1 cellular context compared by ENCODE assay signal in the genomic region with DNA sequence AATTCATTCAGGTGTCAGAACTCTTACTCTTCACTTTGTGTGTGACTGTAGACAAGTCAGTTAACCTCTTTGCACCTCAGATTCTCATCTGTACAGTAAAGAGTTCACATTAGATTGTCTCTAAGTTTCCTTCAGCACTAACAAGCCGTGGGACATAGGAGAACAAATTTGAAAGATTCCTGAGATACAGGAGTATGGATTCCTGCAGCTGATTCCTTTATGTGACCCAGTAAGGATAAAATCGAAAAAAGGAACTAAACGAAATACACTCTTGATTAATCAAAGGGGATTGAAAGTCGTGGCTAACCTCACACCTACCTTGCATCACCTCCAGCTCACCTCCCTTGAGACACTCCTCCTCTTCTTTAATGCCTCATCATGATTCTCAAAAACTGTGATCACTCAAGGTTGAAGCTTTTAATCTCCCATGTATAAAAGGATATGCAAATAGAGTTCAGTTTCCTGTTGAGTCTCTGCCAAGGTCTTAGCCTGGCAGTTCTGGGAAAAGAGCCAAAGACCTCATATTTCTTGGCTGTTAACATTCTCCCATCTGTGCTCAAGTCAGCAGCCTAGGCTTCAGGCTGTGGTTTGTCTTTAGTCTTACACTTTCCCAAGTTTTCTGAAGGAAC.
A peak's percentile ranks its signal among the peaks of the same experiment; 100 is the strongest.
TF ChIP-seq lines count a peak whose summit lies in the region.

No MANE protein-coding gene starts in this region.

TF ChIP-seq in GM12878, 131 proteins besides CTCF, POLR2A, EP300 and RAD21 (continued from another document and continues in another):
- TF ChIP-seq, protein P1, sequence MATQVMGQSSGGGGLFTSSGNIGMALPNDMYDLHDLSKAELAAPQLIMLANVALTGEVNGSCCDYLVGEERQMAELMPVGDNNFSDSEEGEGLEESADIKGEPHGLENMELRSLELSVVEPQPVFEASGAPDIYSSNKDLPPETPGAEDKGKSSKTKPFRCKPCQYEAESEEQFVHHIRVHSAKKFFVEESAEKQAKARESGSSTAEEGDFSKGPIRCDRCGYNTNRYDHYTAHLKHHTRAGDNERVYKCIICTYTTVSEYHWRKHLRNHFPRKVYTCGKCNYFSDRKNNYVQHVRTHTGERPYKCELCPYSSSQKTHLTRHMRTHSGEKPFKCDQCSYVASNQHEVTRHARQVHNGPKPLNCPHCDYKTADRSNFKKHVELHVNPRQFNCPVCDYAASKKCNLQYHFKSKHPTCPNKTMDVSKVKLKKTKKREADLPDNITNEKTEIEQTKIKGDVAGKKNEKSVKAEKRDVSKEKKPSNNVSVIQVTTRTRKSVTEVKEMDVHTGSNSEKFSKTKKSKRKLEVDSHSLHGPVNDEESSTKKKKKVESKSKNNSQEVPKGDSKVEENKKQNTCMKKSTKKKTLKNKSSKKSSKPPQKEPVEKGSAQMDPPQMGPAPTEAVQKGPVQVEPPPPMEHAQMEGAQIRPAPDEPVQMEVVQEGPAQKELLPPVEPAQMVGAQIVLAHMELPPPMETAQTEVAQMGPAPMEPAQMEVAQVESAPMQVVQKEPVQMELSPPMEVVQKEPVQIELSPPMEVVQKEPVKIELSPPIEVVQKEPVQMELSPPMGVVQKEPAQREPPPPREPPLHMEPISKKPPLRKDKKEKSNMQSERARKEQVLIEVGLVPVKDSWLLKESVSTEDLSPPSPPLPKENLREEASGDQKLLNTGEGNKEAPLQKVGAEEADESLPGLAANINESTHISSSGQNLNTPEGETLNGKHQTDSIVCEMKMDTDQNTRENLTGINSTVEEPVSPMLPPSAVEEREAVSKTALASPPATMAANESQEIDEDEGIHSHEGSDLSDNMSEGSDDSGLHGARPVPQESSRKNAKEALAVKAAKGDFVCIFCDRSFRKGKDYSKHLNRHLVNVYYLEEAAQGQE (IDR thresholded peaks at IDR 0.05; ENCODE audit: low read depth, low read length), result no peak
- no peak for TF ChIP-seq MEF2A (IDR thresholded peaks at IDR 0.05; ENCODE audit: insufficient read depth, low read depth, low read length)
- no peak for TF ChIP-seq FOXK2 (IDR thresholded peaks at IDR 0.05)
- no peak for TF ChIP-seq ZZZ3 (IDR thresholded peaks at IDR 0.05; ENCODE audit: control insufficient read depth, insufficient read length, low read depth)
- TF ChIP-seq CHD4 (IDR thresholded peaks at IDR 0.05), result no peak
- TF ChIP-seq RELA (IDR thresholded peaks at IDR 0.05; ENCODE audit: borderline replicate concordance, partially characterized antibody), result no peak
- no peak for TF ChIP-seq SREBF2 (IDR thresholded peaks at IDR 0.05; ENCODE audit: low read length)
- TF ChIP-seq, protein P2, sequence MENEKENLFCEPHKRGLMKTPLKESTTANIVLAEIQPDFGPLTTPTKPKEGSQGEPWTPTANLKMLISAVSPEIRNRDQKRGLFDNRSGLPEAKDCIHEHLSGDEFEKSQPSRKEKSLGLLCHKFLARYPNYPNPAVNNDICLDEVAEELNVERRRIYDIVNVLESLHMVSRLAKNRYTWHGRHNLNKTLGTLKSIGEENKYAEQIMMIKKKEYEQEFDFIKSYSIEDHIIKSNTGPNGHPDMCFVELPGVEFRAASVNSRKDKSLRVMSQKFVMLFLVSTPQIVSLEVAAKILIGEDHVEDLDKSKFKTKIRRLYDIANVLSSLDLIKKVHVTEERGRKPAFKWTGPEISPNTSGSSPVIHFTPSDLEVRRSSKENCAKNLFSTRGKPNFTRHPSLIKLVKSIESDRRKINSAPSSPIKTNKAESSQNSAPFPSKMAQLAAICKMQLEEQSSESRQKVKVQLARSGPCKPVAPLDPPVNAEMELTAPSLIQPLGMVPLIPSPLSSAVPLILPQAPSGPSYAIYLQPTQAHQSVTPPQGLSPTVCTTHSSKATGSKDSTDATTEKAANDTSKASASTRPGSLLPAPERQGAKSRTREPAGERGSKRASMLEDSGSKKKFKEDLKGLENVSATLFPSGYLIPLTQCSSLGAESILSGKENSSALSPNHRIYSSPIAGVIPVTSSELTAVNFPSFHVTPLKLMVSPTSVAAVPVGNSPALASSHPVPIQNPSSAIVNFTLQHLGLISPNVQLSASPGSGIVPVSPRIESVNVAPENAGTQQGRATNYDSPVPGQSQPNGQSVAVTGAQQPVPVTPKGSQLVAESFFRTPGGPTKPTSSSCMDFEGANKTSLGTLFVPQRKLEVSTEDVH (IDR thresholded peaks at IDR 0.05; ENCODE audit: low read depth, partially characterized antibody), result no peak
- no peak for TF ChIP-seq SP1 (IDR thresholded peaks at IDR 0.05; ENCODE audit: low read depth, low read length)
- TF ChIP-seq NFXL1 (IDR thresholded peaks at IDR 0.05; ENCODE audit: borderline replicate concordance), result no peak
- TF ChIP-seq JUNB (IDR thresholded peaks at IDR 0.05), result peak; percentile 42; the same call in 1 of the 2 replicates
- peak in 1 of 2 experiments; percentile 23; a peak in 1 of 4 replicates for TF ChIP-seq IKZF2 (IDR thresholded peaks at IDR 0.05)
- peak; percentile 24; the same call in 1 of the 2 replicates for TF ChIP-seq FOXM1 (IDR thresholded peaks at IDR 0.05; ENCODE audit: low read depth, low read length)
- TF ChIP-seq KLF5 (IDR thresholded peaks at IDR 0.05; ENCODE audit: partially characterized antibody), result no peak
- TF ChIP-seq MTA2 (IDR thresholded peaks at IDR 0.05; ENCODE audit: low read depth), result peak; percentile 30; the same call in 1 of the 2 replicates
- TF ChIP-seq IKZF1 (conservative IDR thresholded peaks at IDR 0.05), result peak; percentile 50
- TF ChIP-seq KDM1A (IDR thresholded peaks at IDR 0.05; ENCODE audit: borderline replicate concordance), result no peak
- no peak for TF ChIP-seq YBX1 (IDR thresholded peaks at IDR 0.05)
- TF ChIP-seq SIX5 (IDR thresholded peaks at IDR 0.05; ENCODE audit: low read depth, low read length, severe bottlenecking), result no peak
- TF ChIP-seq RB1 (IDR thresholded peaks at IDR 0.05; ENCODE audit: borderline replicate concordance), result no peak
- TF ChIP-seq POLR2AphosphoS5 (IDR thresholded peaks at IDR 0.05; ENCODE audit: low read length), result no peak
- TF ChIP-seq, protein P3, sequence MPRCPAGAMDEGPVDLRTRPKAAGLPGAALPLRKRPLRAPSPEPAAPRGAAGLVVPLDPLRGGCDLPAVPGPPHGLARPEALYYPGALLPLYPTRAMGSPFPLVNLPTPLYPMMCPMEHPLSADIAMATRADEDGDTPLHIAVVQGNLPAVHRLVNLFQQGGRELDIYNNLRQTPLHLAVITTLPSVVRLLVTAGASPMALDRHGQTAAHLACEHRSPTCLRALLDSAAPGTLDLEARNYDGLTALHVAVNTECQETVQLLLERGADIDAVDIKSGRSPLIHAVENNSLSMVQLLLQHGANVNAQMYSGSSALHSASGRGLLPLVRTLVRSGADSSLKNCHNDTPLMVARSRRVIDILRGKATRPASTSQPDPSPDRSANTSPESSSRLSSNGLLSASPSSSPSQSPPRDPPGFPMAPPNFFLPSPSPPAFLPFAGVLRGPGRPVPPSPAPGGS (IDR thresholded peaks at IDR 0.05; ENCODE audit: borderline replicate concordance, insufficient read depth, low read depth, low read length, poor library complexity, severe bottlenecking), result no peak
- no peak for TF ChIP-seq SREBF1 (IDR thresholded peaks at IDR 0.05; ENCODE audit: low read length)
- no peak for TF ChIP-seq MYC (IDR thresholded peaks at IDR 0.05; ENCODE audit: insufficient read depth, insufficient read length, insufficient replicate concordance, low read length, severe bottlenecking)
- no peak for TF ChIP-seq PML (IDR thresholded peaks at IDR 0.05; ENCODE audit: low read length)
- TF ChIP-seq NBN (IDR thresholded peaks at IDR 0.05), result no peak
- no peak for TF ChIP-seq NR2C2 (IDR thresholded peaks at IDR 0.05; ENCODE audit: borderline replicate concordance, control insufficient read depth, insufficient read length, low read depth)
- TF ChIP-seq, protein P4, sequence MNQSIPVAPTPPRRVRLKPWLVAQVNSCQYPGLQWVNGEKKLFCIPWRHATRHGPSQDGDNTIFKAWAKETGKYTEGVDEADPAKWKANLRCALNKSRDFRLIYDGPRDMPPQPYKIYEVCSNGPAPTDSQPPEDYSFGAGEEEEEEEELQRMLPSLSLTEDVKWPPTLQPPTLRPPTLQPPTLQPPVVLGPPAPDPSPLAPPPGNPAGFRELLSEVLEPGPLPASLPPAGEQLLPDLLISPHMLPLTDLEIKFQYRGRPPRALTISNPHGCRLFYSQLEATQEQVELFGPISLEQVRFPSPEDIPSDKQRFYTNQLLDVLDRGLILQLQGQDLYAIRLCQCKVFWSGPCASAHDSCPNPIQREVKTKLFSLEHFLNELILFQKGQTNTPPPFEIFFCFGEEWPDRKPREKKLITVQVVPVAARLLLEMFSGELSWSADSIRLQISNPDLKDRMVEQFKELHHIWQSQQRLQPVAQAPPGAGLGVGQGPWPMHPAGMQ (IDR thresholded peaks at IDR 0.05; ENCODE audit: borderline replicate concordance), result no peak
- TF ChIP-seq ZNF274 (IDR thresholded peaks at IDR 0.05; ENCODE audit: insufficient read depth, insufficient read length), result no peak
- TF ChIP-seq HDGF (IDR thresholded peaks at IDR 0.05), result no peak
- TF ChIP-seq CBX3 (IDR thresholded peaks at IDR 0.05; ENCODE audit: borderline replicate concordance, low read depth), result no peak
- TF ChIP-seq MEF2B (IDR thresholded peaks at IDR 0.05; ENCODE audit: partially characterized antibody, poor library complexity, severe bottlenecking), result peak; percentile 62
- TF ChIP-seq TCF7 (IDR thresholded peaks at IDR 0.05; ENCODE audit: borderline replicate concordance), result peak; percentile 90
- TF ChIP-seq ZNF24 (IDR thresholded peaks at IDR 0.05), result no peak
- TF ChIP-seq CREM (IDR thresholded peaks at IDR 0.05; ENCODE audit: low read depth), result peak; percentile 49; the same call in 1 of the 2 replicates
- no peak for TF ChIP-seq ZNF622 (IDR thresholded peaks at IDR 0.05)
- TF ChIP-seq, protein P5, sequence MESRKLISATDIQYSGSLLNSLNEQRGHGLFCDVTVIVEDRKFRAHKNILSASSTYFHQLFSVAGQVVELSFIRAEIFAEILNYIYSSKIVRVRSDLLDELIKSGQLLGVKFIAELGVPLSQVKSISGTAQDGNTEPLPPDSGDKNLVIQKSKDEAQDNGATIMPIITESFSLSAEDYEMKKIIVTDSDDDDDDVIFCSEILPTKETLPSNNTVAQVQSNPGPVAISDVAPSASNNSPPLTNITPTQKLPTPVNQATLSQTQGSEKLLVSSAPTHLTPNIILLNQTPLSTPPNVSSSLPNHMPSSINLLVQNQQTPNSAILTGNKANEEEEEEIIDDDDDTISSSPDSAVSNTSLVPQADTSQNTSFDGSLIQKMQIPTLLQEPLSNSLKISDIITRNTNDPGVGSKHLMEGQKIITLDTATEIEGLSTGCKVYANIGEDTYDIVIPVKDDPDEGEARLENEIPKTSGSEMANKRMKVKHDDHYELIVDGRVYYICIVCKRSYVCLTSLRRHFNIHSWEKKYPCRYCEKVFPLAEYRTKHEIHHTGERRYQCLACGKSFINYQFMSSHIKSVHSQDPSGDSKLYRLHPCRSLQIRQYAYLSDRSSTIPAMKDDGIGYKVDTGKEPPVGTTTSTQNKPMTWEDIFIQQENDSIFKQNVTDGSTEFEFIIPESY (IDR thresholded peaks at IDR 0.05), result no peak
- TF ChIP-seq BCL11A (IDR thresholded peaks at IDR 0.05; ENCODE audit: low read depth, low read length), result no peak
- TF ChIP-seq SMC3 (IDR thresholded peaks at IDR 0.05; ENCODE audit: borderline replicate concordance, low read length), result no peak
- TF ChIP-seq SPI1 (IDR thresholded peaks at IDR 0.05; ENCODE audit: borderline replicate concordance, insufficient read depth, low read depth, low read length), result no peak
- no peak for TF ChIP-seq SRF (IDR thresholded peaks at IDR 0.05; ENCODE audit: low read depth in 2 of 2, low read length in 2 of 2)
- no peak for TF ChIP-seq RFX5 (IDR thresholded peaks at IDR 0.05; ENCODE audit: low read depth, low read length)
- TF ChIP-seq, protein P6, sequence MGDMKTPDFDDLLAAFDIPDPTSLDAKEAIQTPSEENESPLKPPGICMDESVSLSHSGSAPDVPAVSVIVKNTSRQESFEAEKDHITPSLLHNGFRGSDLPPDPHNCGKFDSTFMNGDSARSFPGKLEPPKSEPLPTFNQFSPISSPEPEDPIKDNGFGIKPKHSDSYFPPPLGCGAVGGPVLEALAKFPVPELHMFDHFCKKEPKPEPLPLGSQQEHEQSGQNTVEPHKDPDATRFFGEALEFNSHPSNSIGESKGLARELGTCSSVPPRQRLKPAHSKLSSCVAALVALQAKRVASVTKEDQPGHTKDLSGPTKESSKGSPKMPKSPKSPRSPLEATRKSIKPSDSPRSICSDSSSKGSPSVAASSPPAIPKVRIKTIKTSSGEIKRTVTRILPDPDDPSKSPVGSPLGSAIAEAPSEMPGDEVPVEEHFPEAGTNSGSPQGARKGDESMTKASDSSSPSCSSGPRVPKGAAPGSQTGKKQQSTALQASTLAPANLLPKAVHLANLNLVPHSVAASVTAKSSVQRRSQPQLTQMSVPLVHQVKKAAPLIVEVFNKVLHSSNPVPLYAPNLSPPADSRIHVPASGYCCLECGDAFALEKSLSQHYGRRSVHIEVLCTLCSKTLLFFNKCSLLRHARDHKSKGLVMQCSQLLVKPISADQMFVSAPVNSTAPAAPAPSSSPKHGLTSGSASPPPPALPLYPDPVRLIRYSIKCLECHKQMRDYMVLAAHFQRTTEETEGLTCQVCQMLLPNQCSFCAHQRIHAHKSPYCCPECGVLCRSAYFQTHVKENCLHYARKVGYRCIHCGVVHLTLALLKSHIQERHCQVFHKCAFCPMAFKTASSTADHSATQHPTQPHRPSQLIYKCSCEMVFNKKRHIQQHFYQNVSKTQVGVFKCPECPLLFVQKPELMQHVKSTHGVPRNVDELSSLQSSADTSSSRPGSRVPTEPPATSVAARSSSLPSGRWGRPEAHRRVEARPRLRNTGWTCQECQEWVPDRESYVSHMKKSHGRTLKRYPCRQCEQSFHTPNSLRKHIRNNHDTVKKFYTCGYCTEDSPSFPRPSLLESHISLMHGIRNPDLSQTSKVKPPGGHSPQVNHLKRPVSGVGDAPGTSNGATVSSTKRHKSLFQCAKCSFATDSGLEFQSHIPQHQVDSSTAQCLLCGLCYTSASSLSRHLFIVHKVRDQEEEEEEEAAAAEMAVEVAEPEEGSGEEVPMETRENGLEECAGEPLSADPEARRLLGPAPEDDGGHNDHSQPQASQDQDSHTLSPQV (IDR thresholded peaks at IDR 0.05), result no peak
- no peak for TF ChIP-seq EZH2 (IDR thresholded peaks at IDR 0.05; ENCODE audit: borderline replicate concordance, control insufficient read depth, low read depth, low read length)
- 0 out of 2 replicates have a peak, but pooled peaks have one; percentile 19 for TF ChIP-seq CREB1 (IDR thresholded peaks at IDR 0.05; ENCODE audit: low read depth)
- TF ChIP-seq, protein P7, sequence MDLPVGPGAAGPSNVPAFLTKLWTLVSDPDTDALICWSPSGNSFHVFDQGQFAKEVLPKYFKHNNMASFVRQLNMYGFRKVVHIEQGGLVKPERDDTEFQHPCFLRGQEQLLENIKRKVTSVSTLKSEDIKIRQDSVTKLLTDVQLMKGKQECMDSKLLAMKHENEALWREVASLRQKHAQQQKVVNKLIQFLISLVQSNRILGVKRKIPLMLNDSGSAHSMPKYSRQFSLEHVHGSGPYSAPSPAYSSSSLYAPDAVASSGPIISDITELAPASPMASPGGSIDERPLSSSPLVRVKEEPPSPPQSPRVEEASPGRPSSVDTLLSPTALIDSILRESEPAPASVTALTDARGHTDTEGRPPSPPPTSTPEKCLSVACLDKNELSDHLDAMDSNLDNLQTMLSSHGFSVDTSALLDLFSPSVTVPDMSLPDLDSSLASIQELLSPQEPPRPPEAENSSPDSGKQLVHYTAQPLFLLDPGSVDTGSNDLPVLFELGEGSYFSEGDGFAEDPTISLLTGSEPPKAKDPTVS (IDR thresholded peaks at IDR 0.05; ENCODE audit: low read depth, low read length), result no peak
- no peak for TF ChIP-seq CHD1 (IDR thresholded peaks at IDR 0.05; ENCODE audit: low read depth, low read length)
- no peak for TF ChIP-seq ZNF207 (IDR thresholded peaks at IDR 0.05; ENCODE audit: borderline replicate concordance)
- TF ChIP-seq SUPT20H (IDR thresholded peaks at IDR 0.05; ENCODE audit: borderline replicate concordance, control insufficient read depth, low read depth, low read length), result no peak
- no peak for TF ChIP-seq WRNIP1 (IDR thresholded peaks at IDR 0.05; ENCODE audit: borderline replicate concordance, low read depth, low read length)
